In genomic region chr17:77459018-77459755, GRCh38 we compare ENCODE assay signal across 1 cellular context.
A peak's percentile ranks its signal among the peaks of the same experiment; 100 is the strongest.
TF ChIP-seq lines count a peak whose summit lies in the region.

No MANE protein-coding gene starts in this region.

TF ChIP-seq in GM12878, 131 proteins besides CTCF, POLR2A, EP300 and RAD21 (continued from another document):
- TF ChIP-seq, protein P1, sequence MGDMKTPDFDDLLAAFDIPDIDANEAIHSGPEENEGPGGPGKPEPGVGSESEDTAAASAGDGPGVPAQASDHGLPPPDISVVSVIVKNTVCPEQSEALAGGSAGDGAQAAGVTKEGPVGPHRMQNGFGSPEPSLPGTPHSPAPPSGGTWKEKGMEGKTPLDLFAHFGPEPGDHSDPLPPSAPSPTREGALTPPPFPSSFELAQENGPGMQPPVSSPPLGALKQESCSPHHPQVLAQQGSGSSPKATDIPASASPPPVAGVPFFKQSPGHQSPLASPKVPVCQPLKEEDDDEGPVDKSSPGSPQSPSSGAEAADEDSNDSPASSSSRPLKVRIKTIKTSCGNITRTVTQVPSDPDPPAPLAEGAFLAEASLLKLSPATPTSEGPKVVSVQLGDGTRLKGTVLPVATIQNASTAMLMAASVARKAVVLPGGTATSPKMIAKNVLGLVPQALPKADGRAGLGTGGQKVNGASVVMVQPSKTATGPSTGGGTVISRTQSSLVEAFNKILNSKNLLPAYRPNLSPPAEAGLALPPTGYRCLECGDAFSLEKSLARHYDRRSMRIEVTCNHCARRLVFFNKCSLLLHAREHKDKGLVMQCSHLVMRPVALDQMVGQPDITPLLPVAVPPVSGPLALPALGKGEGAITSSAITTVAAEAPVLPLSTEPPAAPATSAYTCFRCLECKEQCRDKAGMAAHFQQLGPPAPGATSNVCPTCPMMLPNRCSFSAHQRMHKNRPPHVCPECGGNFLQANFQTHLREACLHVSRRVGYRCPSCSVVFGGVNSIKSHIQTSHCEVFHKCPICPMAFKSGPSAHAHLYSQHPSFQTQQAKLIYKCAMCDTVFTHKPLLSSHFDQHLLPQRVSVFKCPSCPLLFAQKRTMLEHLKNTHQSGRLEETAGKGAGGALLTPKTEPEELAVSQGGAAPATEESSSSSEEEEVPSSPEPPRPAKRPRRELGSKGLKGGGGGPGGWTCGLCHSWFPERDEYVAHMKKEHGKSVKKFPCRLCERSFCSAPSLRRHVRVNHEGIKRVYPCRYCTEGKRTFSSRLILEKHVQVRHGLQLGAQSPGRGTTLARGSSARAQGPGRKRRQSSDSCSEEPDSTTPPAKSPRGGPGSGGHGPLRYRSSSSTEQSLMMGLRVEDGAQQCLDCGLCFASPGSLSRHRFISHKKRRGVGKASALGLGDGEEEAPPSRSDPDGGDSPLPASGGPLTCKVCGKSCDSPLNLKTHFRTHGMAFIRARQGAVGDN (IDR thresholded peaks at IDR 0.05), result peak; percentile 46; the same call in 1 of the 2 replicates
- TF ChIP-seq KLF5 (IDR thresholded peaks at IDR 0.05; ENCODE audit: partially characterized antibody) (no peak), MAX (IDR thresholded peaks at IDR 0.05; ENCODE audit: low read depth, low read length) (no peak), RB1 (IDR thresholded peaks at IDR 0.05; ENCODE audit: borderline replicate concordance) (no peak), RELA (IDR thresholded peaks at IDR 0.05; ENCODE audit: borderline replicate concordance, partially characterized antibody) (no peak), EED (IDR thresholded peaks at IDR 0.05; ENCODE audit: low read depth) (no peak), YY1 (IDR thresholded peaks at IDR 0.05; ENCODE audit: low read depth, low read length) (peak; percentile 73; the same call in 1 of the 2 replicates), HDGF (IDR thresholded peaks at IDR 0.05) (no peak; the same call in 1 of the 2 replicates), RBBP5 (conservative IDR thresholded peaks at IDR 0.05) (no peak), ASH2L (IDR thresholded peaks at IDR 0.05; ENCODE audit: borderline replicate concordance, low read depth) (no peak), POLR2AphosphoS2 (IDR thresholded peaks at IDR 0.05; ENCODE audit: low read depth, low read length) (no peak; the same call in 1 of the 2 replicates), RFX5 (IDR thresholded peaks at IDR 0.05; ENCODE audit: low read depth, low read length) (no peak)
